ENCODE assay signal across 17 cellular contexts in the genomic region with DNA sequence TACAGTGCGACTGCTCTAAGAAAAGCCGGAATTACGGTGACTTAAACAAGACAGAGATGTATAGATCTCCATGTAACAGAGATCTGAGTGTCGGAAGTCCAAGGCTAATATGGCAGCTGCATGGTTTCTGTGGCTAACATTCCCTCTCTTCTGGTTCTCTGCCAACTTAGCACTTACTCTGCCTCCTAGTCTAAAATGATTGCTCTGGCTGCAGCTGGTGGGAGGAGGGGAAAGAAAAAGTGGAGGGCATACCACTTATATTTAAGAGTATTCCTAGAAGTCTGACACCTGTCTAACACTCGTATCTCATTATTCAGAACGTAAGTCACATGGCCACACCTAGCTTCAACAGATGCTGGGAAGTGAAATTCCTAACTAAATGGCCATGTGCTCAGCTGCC.
DNase-seq lines count a peak whose midpoint lies in the region; ATAC-seq, FAIRE-seq and TF ChIP-seq lines count a peak whose summit lies in the region.
"Had no signal": no experiment of that assay in that cellular context is flagged by ENCODE, and none has a peak within 500 bp of the region (broad histone marks: within the 10 kb centered on the region; RNA-seq: fewer than 3 reads in every experiment).

No MANE protein-coding gene starts in this region.

- no peak overlapping the region for H3K4me3 Mint-ChIP-seq in natural killer cell
- H3K4me3 Mint-ChIP-seq: activated B cell treated with CpG ODN at 0.5 μM for 24 hours; activated naive CD8-positive, alpha-beta T cell treated with anti-CD3 and anti-CD28 coated beads, Interleukin-2, amount 50 U/mL, for 24 hours; natural killer cell treated with Interleukin-12 subunit alpha and Interleukin-12 subunit beta and Interleukin-15 and Interleukin-18, amount 100 ng/mL, for 72 hours had no signal

- TF ChIP-seq CTCF in natural killer cell (IDR thresholded peaks at IDR 0.05), result no peak

- no peaks in the 10 kb centered on the region for H3K36me3 Mint-ChIP-seq in natural killer cell
- H3K36me3 Mint-ChIP-seq: natural killer cell treated with Interleukin-12 subunit alpha and Interleukin-12 subunit beta and Interleukin-15 and Interleukin-18, amount 100 ng/mL, for 72 hours had no signal

- FAIRE-seq in G401.6 (lab: Jason Lieb, UNC), result peak; percentile 98
- FAIRE-seq in frontal cortex (lab: Jason Lieb, UNC), result no peak
- FAIRE-seq in GM12892 (lab: Jason Lieb, UNC), result no peak
- FAIRE-seq: GM12878 had no signal

- H3K9me3 Mint-ChIP-seq in natural killer cell, result peaks cover 4 to 6% of the 10 kb centered on the region in 2 donors
- H3K9me3 Mint-ChIP-seq: activated B cell treated with CpG ODN at 0.5 μM for 24 hours; activated naive CD8-positive, alpha-beta T cell treated with anti-CD3 and anti-CD28 coated beads, Interleukin-2, amount 50 U/mL, for 24 hours had no signal

- no peak for TF ChIP-seq POLR2A in GM12892 (IDR thresholded peaks at IDR 0.05; ENCODE audit: low read depth, low read length)

- no peak overlapping the region for H3K27ac Mint-ChIP-seq in natural killer cell
- H3K27ac Mint-ChIP-seq: activated B cell treated with CpG ODN at 0.5 μM for 24 hours; activated naive CD8-positive, alpha-beta T cell treated with anti-CD3 and anti-CD28 coated beads, Interleukin-2, amount 50 U/mL, for 24 hours; natural killer cell treated with Interleukin-12 subunit alpha and Interleukin-12 subunit beta and Interleukin-15 and Interleukin-18, amount 100 ng/mL, for 72 hours had no signal

- intact Hi-C loops in natural killer cell (cut with micrococcal nuclease), result no loop called here

- no peaks in the 10 kb centered on the region for H3K27me3 Mint-ChIP-seq in natural killer cell (ENCODE audit: low read depth in 2 of 2)
- H3K27me3 Mint-ChIP-seq: activated B cell treated with CpG ODN at 0.5 μM for 24 hours; activated naive CD8-positive, alpha-beta T cell treated with anti-CD3 and anti-CD28 coated beads, Interleukin-2, amount 50 U/mL, for 24 hours; natural killer cell treated with Interleukin-12 subunit alpha and Interleukin-12 subunit beta and Interleukin-15 and Interleukin-18, amount 100 ng/mL, for 72 hours had no signal

- ATAC-seq in natural killer cell, result no peak
- ATAC-seq: activated naive CD8-positive, alpha-beta T cell treated with anti-CD3 and anti-CD28 coated beads, Interleukin-2, amount 50 U/mL, for 24 hours; foreskin keratinocyte; GM12878; natural killer cell treated with Interleukin-12 subunit alpha and Interleukin-12 subunit beta and Interleukin-15 and Interleukin-18, amount 100 ng/mL, for 72 hours had no signal

- no peaks in the 10 kb centered on the region for H3K4me1 Mint-ChIP-seq in natural killer cell
- H3K4me1 Mint-ChIP-seq: activated B cell treated with CpG ODN at 0.5 μM for 24 hours; activated naive CD8-positive, alpha-beta T cell treated with anti-CD3 and anti-CD28 coated beads, Interleukin-2, amount 50 U/mL, for 24 hours had no signal

- peak; percentile 98 for DNase-seq in NCI-H1436 treated with DMSO at 0.1 percent for 48 hours (lab: John Stamatoyannopoulos, UW)
- peak; percentile 38 for DNase-seq in NCI-H345 treated with DMSO at 0.1 percent for 48 hours (lab: John Stamatoyannopoulos, UW; ENCODE audit: unreplicated experiment)
- peak; percentile 20 for DNase-seq in glomerular visceral epithelial cell (ENCODE audit: extremely low spot score)
- DNase-seq in natural killer cell, result no peak
- no peak for DNase-seq in frontal cortex (ENCODE audit: low spot score in 2 of 2)
- no peak for DNase-seq in GM12892 (ENCODE audit: insufficient read length)
- DNase-seq: activated B cell treated with CpG ODN at 0.5 μM for 24 hours; activated naive CD8-positive, alpha-beta T cell treated with anti-CD3 and anti-CD28 coated beads, Interleukin-2, amount 50 U/mL, for 24 hours; dermis blood vessel endothelial cell; foreskin keratinocyte; GDM1; mesenchymal stem cell; NCI-H146; posterior cingulate gyrus had no signal

Comparison
In these comparisons a context has a peak if more than half of its experiments do, and no peak if none do; other contexts are left out.
1. DNase-seq: peak in NCI-H1436 treated with DMSO at 0.1 percent for 48 hours (single experiment), NCI-H345 treated with DMSO at 0.1 percent for 48 hours (single experiment) and glomerular visceral epithelial cell (single experiment); none in natural killer cell (single experiment), frontal cortex (0 of 2) and GM12892 (single experiment).